In the genomic region with DNA sequence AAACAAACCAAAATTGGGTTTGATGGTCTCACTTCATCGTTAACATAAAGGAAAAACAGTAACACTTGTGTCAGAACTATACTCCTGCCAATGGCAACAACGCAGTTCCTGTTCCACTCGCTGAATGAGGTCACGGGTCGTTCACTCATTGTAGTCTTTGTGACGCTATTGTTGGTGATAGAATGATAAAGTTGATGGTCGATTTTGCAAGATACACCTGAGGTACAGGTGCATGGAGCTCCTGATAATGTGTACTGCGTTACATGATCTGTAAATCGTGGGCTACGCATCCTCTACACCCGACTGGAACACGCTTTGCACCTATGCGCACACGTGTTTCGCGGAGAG, we compare ENCODE assay signal across 8 cellular contexts. TPM values are rescaled to one million over a fixed set of nuclear protein-coding genes. Genes with fewer than 3 reads are reported as not detected.
DNase-seq lines count a peak whose midpoint lies in the region; ATAC-seq, FAIRE-seq and TF ChIP-seq lines count a peak whose summit lies in the region.

No MANE protein-coding gene starts in this region.

- no peaks in the 10 kb centered on the region for H3K36me3 ChIP-seq in kidney (ENCODE audit: control insufficient read depth in 1 of 2, insufficient read depth in 2 of 2, low read length in 2 of 2)
- H3K36me3 ChIP-seq in stomach: peaks cover 0 to under 1% (median under 1%) of the 10 kb centered on the region in 4 donors

- FAIRE-seq in kidney (lab: Jason Lieb, UNC): no peak

- H3K36me3 Mint-ChIP-seq in activated naive CD4-positive, alpha-beta T cell treated with anti-CD3 and anti-CD28 coated beads, Interleukin-2, amount 50 U/mL, for 72 hours: no peaks in the 10 kb centered on the region

- H3K9me3 ChIP-seq in kidney (ENCODE audit: control insufficient read depth in 1 of 2, low read length in 2 of 2) (no peaks in the 10 kb centered on the region), stomach (no peaks in the 10 kb centered on the region)

- no peak overlapping the region for H3K27ac ChIP-seq in kidney (ENCODE audit: low read depth in 2 of 2, low read length in 2 of 2)
- peak overlapping the region; percentile 16 to 85 (median 78) for H3K27ac ChIP-seq in stomach

- H3K27ac Mint-ChIP-seq in activated naive CD4-positive, alpha-beta T cell treated with anti-CD3 and anti-CD28 coated beads, Interleukin-2, amount 50 U/mL, for 72 hours: peak overlapping the region; percentile 73 to 86

- TF ChIP-seq CTCF in GM12864 (IDR thresholded peaks at IDR 0.05; ENCODE audit: low read depth, low read length, missing control alignments) (no peak), kidney (IDR thresholded peaks at IDR 0.05; ENCODE audit: borderline replicate concordance, extremely low read depth, insufficient read depth) (no peak), stomach (IDR thresholded peaks at IDR 0.05) (no peak)

- H3K27me3 ChIP-seq in stomach: no peaks in the 10 kb centered on the region

- DNase-seq in GM12864 (ENCODE audit: low read depth) (no peak), kidney (peak; percentile 35), stomach (no peak), NCI-H1092 treated with DMSO at 0.1 percent for 48 hours (lab: John Stamatoyannopoulos, UW) (no peak), cerebellum (ENCODE audit: low spot score) (no peak), 8988T (no peak)
- DNase-seq in activated naive CD4-positive, alpha-beta T cell treated with anti-CD3 and anti-CD28 coated beads, Interleukin-2, amount 50 U/mL, for 72 hours (ENCODE audit: low spot score in 2 of 2): peak in 1 of 2 donors; percentile 30

- H3K4me3 ChIP-seq in GM12864 (ENCODE audit: low read depth, low read length): peak overlapping the region; percentile 96
- H3K4me3 ChIP-seq in kidney (ENCODE audit: low read length in 2 of 2): peak overlapping the region; percentile 74 to 98
- H3K4me3 ChIP-seq in stomach: peak overlapping the region; percentile 76 to 92 (median 86)

- 7 to 20% (median 13%) methylated on average over 8 to 16 of the region's 16 CpGs for WGBS in stomach, 5 donors

- peaks cover 9 to 15% of the 10 kb centered on the region in 2 donors for H3K4me1 ChIP-seq in kidney (ENCODE audit: control insufficient read depth in 1 of 2, insufficient read depth in 1 of 2, low read depth in 1 of 2, low read length in 2 of 2)
- H3K4me1 ChIP-seq in stomach: peaks cover 13 to 41% (median 27%) of the 10 kb centered on the region in 4 donors

- H3K9me3 Mint-ChIP-seq in activated naive CD4-positive, alpha-beta T cell treated with anti-CD3 and anti-CD28 coated beads, Interleukin-2, amount 50 U/mL, for 72 hours: no peaks in the 10 kb centered on the region

- ATAC-seq in HG02870 (IDR thresholded peaks at IDR 0.05; ENCODE audit: unreplicated experiment): peak; percentile 11
- peak; percentile 11 to 14 for ATAC-seq in activated naive CD4-positive, alpha-beta T cell treated with anti-CD3 and anti-CD28 coated beads, Interleukin-2, amount 50 U/mL, for 72 hours

- no peak for TF ChIP-seq POLR2A in stomach (IDR thresholded peaks at IDR 0.05)

- no peak for TF ChIP-seq EP300 in stomach (IDR thresholded peaks at IDR 0.05)

- H3K9ac ChIP-seq in kidney (ENCODE audit: low read length in 2 of 2): peak overlapping the region; percentile 62 to 78

- intact Hi-C loops in kidney (cut with DNase I) (loop anchor here (10.0 kb wide), 1 partner anchor 55 kb away; no protein-coding TSS in a partner anchor), stomach (cut with DNase I; ENCODE audit: low total_unique reads) (loop anchor here (5.0 to 10.0 kb wide), 2 partner anchors 53 to 65 kb away; no protein-coding TSS in a partner anchor)

RNA-seq across cellular contexts. Expression of gene CENPS, which starts 0.4 kb away (rescaled TPM):
- 10 to 100 TPM in 1 of 2 donors, 1 to 10 TPM in 1; 8.6 to 16.7 TPM for total RNA-seq in activated naive CD4-positive, alpha-beta T cell treated with anti-CD3 and anti-CD28 coated beads, Interleukin-2, amount 50 U/mL, for 72 hours
- total RNA-seq in kidney (21.9 TPM), stomach (1 to 10 TPM in 3 of 5 donors, not detected in 2; 1.8 to 5.9 (median 2.9) TPM), cerebellum (6.4 TPM)
- polyA plus RNA-seq in kidney (ENCODE audit: insufficient read depth, low read depth, low replicate concordance) (45.1 TPM), stomach (10 to 100 TPM; 14.1 to 29.5 (median 27.1) TPM)

RNA-seq across cellular contexts. Expression of gene CORT, which starts 20.0 kb away (rescaled TPM):
- under 1 TPM in 1 of 2 donors, not detected in 1; 0.32 TPM for total RNA-seq in activated naive CD4-positive, alpha-beta T cell treated with anti-CD3 and anti-CD28 coated beads, Interleukin-2, amount 50 U/mL, for 72 hours
- total RNA-seq in kidney (0.22 TPM), stomach (1 to 10 TPM in 3 of 5 donors, not detected in 2; 1.5 to 4.0 (median 2.0) TPM), cerebellum (1.1 TPM)
- polyA plus RNA-seq in kidney (ENCODE audit: insufficient read depth, low read depth, low replicate concordance) (0.62 TPM), stomach (under 1 TPM in 1 of 3 donors, not detected in 2; 0.40 TPM)

RNA-seq across cellular contexts. Expression of gene PGD, which starts 31.0 kb away (rescaled TPM):
- total RNA-seq in activated naive CD4-positive, alpha-beta T cell treated with anti-CD3 and anti-CD28 coated beads, Interleukin-2, amount 50 U/mL, for 72 hours: 10 to 100 TPM; 59.2 to 95.6 TPM
- total RNA-seq in kidney (72.8 TPM), stomach (100 to 1,000 TPM in 1 of 5 donors, 10 to 100 TPM in 4; 25.4 to 227 (median 44.4) TPM), cerebellum (61.9 TPM)
- polyA plus RNA-seq in kidney (ENCODE audit: insufficient read depth, low read depth, low replicate concordance) (95.1 TPM), stomach (100 to 1,000 TPM in 1 of 3 donors, 10 to 100 TPM in 2; 69.5 to 127 (median 93.8) TPM)

RNA-seq across cellular contexts. Expression of gene DFFA, which starts 42.5 kb away (rescaled TPM):
- total RNA-seq in activated naive CD4-positive, alpha-beta T cell treated with anti-CD3 and anti-CD28 coated beads, Interleukin-2, amount 50 U/mL, for 72 hours: 10 to 100 TPM; 34.4 to 41.0 TPM
- total RNA-seq in kidney (33.4 TPM), stomach (10 to 100 TPM; 10.7 to 22.2 (median 13.0) TPM), cerebellum (22.6 TPM)
- polyA plus RNA-seq in kidney (ENCODE audit: insufficient read depth, low read depth, low replicate concordance) (27.2 TPM), stomach (10 to 100 TPM; 12.7 to 16.6 (median 13.0) TPM)

RNA-seq across cellular contexts. Expression of gene PEX14, which starts 44.9 kb away (rescaled TPM):
- 10 to 100 TPM; 22.3 to 22.7 TPM for total RNA-seq in activated naive CD4-positive, alpha-beta T cell treated with anti-CD3 and anti-CD28 coated beads, Interleukin-2, amount 50 U/mL, for 72 hours
- total RNA-seq in kidney: 22.8 TPM
- polyA plus RNA-seq in kidney (ENCODE audit: insufficient read depth, low read depth, low replicate concordance): 25.8 TPM
- total RNA-seq in stomach: 10 to 100 TPM; 12.5 to 26.3 (median 14.7) TPM
- polyA plus RNA-seq in stomach: 10 to 100 TPM in 1 of 3 donors, 1 to 10 TPM in 2; 8.2 to 11.2 (median 9.3) TPM
- total RNA-seq in cerebellum: 8.4 TPM

Comparison
In these comparisons a context has a peak if more than half of its experiments do, and no peak if none do; other contexts are left out.
1. H3K27ac ChIP-seq: peak in stomach (5 of 5); none in kidney (0 of 2).
2. Peak in every context shown above with its lines, with median percentiles within 50 percentile points of each other: H3K4me3 ChIP-seq.